8 cellular contexts compared by ENCODE assay signal in the genomic region with DNA sequence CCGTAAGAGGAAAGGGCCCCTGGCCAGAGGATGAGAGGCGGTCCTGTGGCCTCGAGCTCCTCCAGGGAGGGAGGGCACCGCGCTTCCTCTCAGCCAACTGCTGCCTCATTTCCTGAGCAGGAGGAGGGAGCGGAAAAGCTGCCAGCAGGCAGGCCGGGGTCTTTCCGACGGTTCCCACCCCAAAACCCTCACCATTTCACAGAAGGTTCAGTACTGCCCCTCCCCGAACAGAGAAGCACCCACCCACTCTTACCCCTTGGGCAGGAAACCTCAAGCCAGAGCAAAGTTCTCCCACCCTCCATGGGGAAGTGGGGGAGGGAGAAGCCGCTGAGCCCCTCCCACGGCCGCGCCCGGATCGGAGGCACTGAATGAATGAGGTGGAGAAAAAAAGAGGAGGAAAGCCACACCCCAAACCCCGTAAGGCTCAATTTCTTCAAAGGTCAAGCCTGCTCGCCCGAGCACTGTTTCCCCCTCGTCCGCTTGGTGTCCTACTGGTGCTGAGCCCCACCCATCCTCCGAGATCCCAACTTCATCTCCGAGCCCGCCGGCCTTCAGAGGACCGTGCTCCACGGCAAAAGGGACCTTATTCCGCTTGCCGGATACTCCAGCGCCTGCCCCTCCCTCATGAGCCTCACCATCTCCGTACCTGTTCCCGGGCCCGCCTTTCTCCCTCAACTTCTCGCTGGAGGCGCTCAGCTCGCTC. TPM values are rescaled to one million over a fixed set of nuclear protein-coding genes. Genes with fewer than 3 reads are reported as not detected.
A peak's percentile ranks its signal among the peaks of the same experiment; 100 is the strongest.
DNase-seq lines count a peak whose midpoint lies in the region; ATAC-seq, FAIRE-seq and TF ChIP-seq lines count a peak whose summit lies in the region.

No MANE protein-coding gene starts in this region.

- intact Hi-C loops in left cardiac atrium (cut with DNase I) (no loop called here), prostate gland (cut with DNase I) (loop anchor here (10.0 kb wide), 1 partner anchor 188 kb away; the partner anchor contains the start of gene RPS27)

- H3K4me1 ChIP-seq in prostate gland (replicated peaks), result no peaks in the 10 kb centered on the region

- H3K9me3 Mint-ChIP-seq in activated naive CD8-positive, alpha-beta T cell treated with anti-CD3 and anti-CD28 coated beads, Interleukin-2, amount 50 U/mL, for 24 hours, result no peaks in the 10 kb centered on the region

- peak overlapping the region; percentile 67 for H3K27ac ChIP-seq in SU-DHL-6 (ENCODE audit: low read depth, low read length)
- H3K27ac ChIP-seq in prostate gland, result peak overlapping the region; percentile 86 to 87

- FAIRE-seq in urothelium cell line (lab: Jason Lieb, UNC), result no peak

- H3K9me3 ChIP-seq in SU-DHL-6 (ENCODE audit: insufficient read depth, low read length) (no peaks in the 10 kb centered on the region), prostate gland (no peaks in the 10 kb centered on the region)

- H3K36me3 ChIP-seq in SU-DHL-6 (ENCODE audit: low read length) (0 out of 2 replicates have a peak, but pooled peaks cover 5% of the 10 kb centered on the region), prostate gland (no peaks in the 10 kb centered on the region)

- WGBS in prostate gland, result under 1% methylated on average over 36 of the region's 36 CpGs

- ATAC-seq in GM21447 (IDR thresholded peaks at IDR 0.05; ENCODE audit: unreplicated experiment), result peak; percentile 59
- peak; percentile 81 for ATAC-seq in activated naive CD8-positive, alpha-beta T cell treated with anti-CD3 and anti-CD28 coated beads, Interleukin-2, amount 50 U/mL, for 24 hours
- ATAC-seq in left cardiac atrium, result peak; percentile 65 to 79

- peaks cover 57% of the 10 kb centered on the region for H3K4me1 Mint-ChIP-seq in activated naive CD8-positive, alpha-beta T cell treated with anti-CD3 and anti-CD28 coated beads, Interleukin-2, amount 50 U/mL, for 24 hours

- peak overlapping the region; percentile 98 for H3K4me3 ChIP-seq in Jurkat, Clone E6-1 (ENCODE audit: low read length)
- H3K4me3 ChIP-seq in SU-DHL-6 (ENCODE audit: insufficient read depth, low read length, poor library complexity, severe bottlenecking) (peak overlapping the region; percentile 97), prostate gland (peak overlapping the region; percentile 58 to 89)

- H3K27ac Mint-ChIP-seq in activated naive CD8-positive, alpha-beta T cell treated with anti-CD3 and anti-CD28 coated beads, Interleukin-2, amount 50 U/mL, for 24 hours, result peak overlapping the region; percentile 99

- no peak for TF ChIP-seq POLR2A in prostate gland (IDR thresholded peaks at IDR 0.05)

- H3K36me3 Mint-ChIP-seq in activated naive CD8-positive, alpha-beta T cell treated with anti-CD3 and anti-CD28 coated beads, Interleukin-2, amount 50 U/mL, for 24 hours (ENCODE audit: low read depth), result peaks cover 39% of the 10 kb centered on the region

- TF ChIP-seq CTCF in SU-DHL-6 (IDR thresholded peaks at IDR 0.05; ENCODE audit: insufficient read depth, low read length, poor library complexity, severe bottlenecking), result no peak
- no peak for TF ChIP-seq CTCF in prostate gland (IDR thresholded peaks at IDR 0.05)

- peak overlapping the region; percentile 100 for H3K4me3 Mint-ChIP-seq in activated naive CD8-positive, alpha-beta T cell treated with anti-CD3 and anti-CD28 coated beads, Interleukin-2, amount 50 U/mL, for 24 hours

- no peaks in the 10 kb centered on the region for H3K9me2 ChIP-seq in SU-DHL-6 (replicated peaks; ENCODE audit: insufficient read depth, low read length)

- H3K27me3 Mint-ChIP-seq in activated naive CD8-positive, alpha-beta T cell treated with anti-CD3 and anti-CD28 coated beads, Interleukin-2, amount 50 U/mL, for 24 hours, result no peaks in the 10 kb centered on the region

- peak overlapping the region; percentile 90 for H3K4me2 ChIP-seq in SU-DHL-6 (ENCODE audit: low read depth, low read length, poor library complexity, severe bottlenecking)

- H2AFZ ChIP-seq in SU-DHL-6 (ENCODE audit: low read depth, low read length, severe bottlenecking), result peak overlapping the region; percentile 40

- H3K79me2 ChIP-seq in SU-DHL-6 (ENCODE audit: insufficient read depth, low read length), result peaks cover 55% of the 10 kb centered on the region

- peak; percentile 66 for DNase-seq in DMS114 treated with DMSO at 0.1 percent for 48 hours (lab: John Stamatoyannopoulos, UW; ENCODE audit: unreplicated experiment)
- DNase-seq in Jurkat, Clone E6-1 (ENCODE audit: low read depth, low spot score), result peak; percentile 84
- peak; percentile 85 for DNase-seq in activated naive CD8-positive, alpha-beta T cell treated with anti-CD3 and anti-CD28 coated beads, Interleukin-2, amount 50 U/mL, for 24 hours
- DNase-seq in left cardiac atrium, result peak; percentile 89
- DNase-seq in prostate gland (ENCODE audit: low spot score), result peak; percentile 40
- peak; percentile 57 for DNase-seq in urothelium cell line (ENCODE audit: low spot score)

- H3K9ac ChIP-seq in SU-DHL-6 (ENCODE audit: low read length), result peak overlapping the region; percentile 94

- no peaks in the 10 kb centered on the region for H3F3A ChIP-seq in SU-DHL-6 (ENCODE audit: insufficient read depth)

- H4K20me1 ChIP-seq in SU-DHL-6 (ENCODE audit: low read depth, low read length), result peaks cover 31% of the 10 kb centered on the region

- H3K27me3 ChIP-seq in SU-DHL-6 (ENCODE audit: low read length) (no peaks in the 10 kb centered on the region), prostate gland (replicated peaks; ENCODE audit: insufficient read depth) (no peaks in the 10 kb centered on the region)

RNA-seq across cellular contexts. Expression of gene TPM3, which starts 9.4 kb away (rescaled TPM):
- 474 TPM for polyA plus RNA-seq in Jurkat, Clone E6-1 (2012; ENCODE audit: insufficient read depth, insufficient read length)
- total RNA-seq in left cardiac atrium (100 to 1,000 TPM; 287 to 561 TPM), prostate gland (100 to 1,000 TPM; 147 to 277 TPM)

RNA-seq across cellular contexts. Expression of gene CFAP141, which starts 23.6 kb away (rescaled TPM):
- not detected for polyA plus RNA-seq in Jurkat, Clone E6-1 (2012; ENCODE audit: insufficient read depth, insufficient read length)
- total RNA-seq in left cardiac atrium (not detected), prostate gland (not detected)

RNA-seq across cellular contexts. Expression of gene NUP210L, which starts 27.6 kb away (rescaled TPM):
- polyA plus RNA-seq in Jurkat, Clone E6-1 (2012; ENCODE audit: insufficient read depth, insufficient read length), result not detected
- total RNA-seq in left cardiac atrium, result under 1 TPM; 0.13 to 0.74 TPM
- 1 to 10 TPM in 1 of 2 donors, under 1 TPM in 1; 0.05 to 5.7 TPM for total RNA-seq in prostate gland

RNA-seq across cellular contexts. Expression of gene UBAP2L, which starts 38.3 kb away (rescaled TPM):
- 187 TPM for polyA plus RNA-seq in Jurkat, Clone E6-1 (2012; ENCODE audit: insufficient read depth, insufficient read length)
- 100 to 1,000 TPM in 1 of 2 donors, 10 to 100 TPM in 1; 88.5 to 106 TPM for total RNA-seq in left cardiac atrium
- total RNA-seq in prostate gland, result 100 to 1,000 TPM in 1 of 2 donors, 10 to 100 TPM in 1; 51.1 to 121 TPM

Comparison
In these comparisons a context has a peak if more than half of its experiments do, and no peak if none do; other contexts are left out.
1. Peak in every context shown above with its lines: DNase-seq, ATAC-seq, H3K4me3 ChIP-seq and H3K27ac ChIP-seq.